13 cellular contexts compared by ENCODE assay signal in genomic region chr5:170305646-170306025, GRCh38. TPM values are rescaled to one million over a fixed set of nuclear protein-coding genes. Genes with fewer than 3 reads are reported as not detected.
"Had no signal": no experiment of that assay in that cellular context is flagged by ENCODE, and none has a peak within 500 bp of the region (broad histone marks: within the 10 kb centered on the region; RNA-seq: fewer than 3 reads in every experiment).

No MANE protein-coding gene starts in this region.

- H3K27ac ChIP-seq: upper lobe of right lung had no signal

- DNase-seq: activated CD4-positive, alpha-beta T cell treated with anti-CD3 and anti-CD28 coated beads, Interleukin-2, amount 50 U/mL, for 1 hour; activated naive CD8-positive, alpha-beta T cell treated with anti-CD3 and anti-CD28 coated beads, Interleukin-2, amount 50 U/mL, for 24 hours; central memory CD4-positive, alpha-beta T cell; effector CD4-positive, alpha-beta T cell; foreskin melanocyte; kidney; midbrain; posterior cingulate gyrus; stimulated activated CD4-positive, alpha-beta T cell treated with anti-CD3 and anti-CD28 coated beads, Interleukin-12 subunit alpha, Interleukin-12 subunit beta, amount 100 ng/mL, for 4 hours; stimulated activated naive CD4-positive, alpha-beta T cell; upper lobe of right lung had no signal

- H3K9me3 ChIP-seq: upper lobe of right lung had no signal

- H3K36me3 ChIP-seq: upper lobe of right lung had no signal

- H3K4me3 ChIP-seq: coronary artery, upper lobe of right lung had no signal

- H3K27me3 ChIP-seq: upper lobe of right lung had no signal

RNA-seq across cellular contexts. Expression of gene LCP2, which starts 8.1 kb away (rescaled TPM):
- total RNA-seq: endothelial cell of umbilical vein had no signal
- polyA plus RNA-seq: endothelial cell of umbilical vein had no signal
